ENCODE assay signal across 1 cellular context in genomic region chr21:44603911-44604310, GRCh38.
TF ChIP-seq lines count a peak whose summit lies in the region.

No MANE protein-coding gene starts in this region.

TF ChIP-seq in HepG2, 621 proteins besides CTCF, POLR2A, EP300 and RAD21:
- TF ChIP-seq MAFF (IDR thresholded peaks at IDR 0.05; ENCODE audit: low read depth, low read length) (no peak), REPIN1 (CRISPR knock-in tag; IDR thresholded peaks at IDR 0.05; ENCODE audit: borderline replicate concordance, low read depth) (no peak)
TF ChIP-seq in HepG2: peak in this region for 0.
